ENCODE assay signal across 10 cellular contexts in the genomic region with DNA sequence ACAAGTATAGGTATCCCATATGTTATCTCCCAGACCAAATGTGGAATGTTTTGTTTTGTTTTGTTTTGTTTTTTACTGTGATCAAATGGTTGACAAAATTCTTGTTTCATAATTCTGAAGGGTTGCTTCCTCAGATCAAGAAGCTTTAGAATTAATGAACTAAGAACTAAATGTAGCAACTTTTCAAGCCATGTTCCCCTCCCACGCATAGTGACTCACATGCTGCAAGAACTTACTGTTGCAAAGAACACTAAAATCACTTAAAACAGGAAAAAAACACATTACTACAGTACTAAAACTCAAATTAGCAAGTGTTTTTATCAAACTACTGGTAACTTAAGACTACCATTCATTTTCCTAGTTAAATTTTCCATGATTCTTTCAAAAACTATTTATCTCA. TPM values are rescaled to one million over a fixed set of nuclear protein-coding genes. Genes with fewer than 3 reads are reported as not detected.
DNase-seq lines count a peak whose midpoint lies in the region; ATAC-seq, FAIRE-seq and TF ChIP-seq lines count a peak whose summit lies in the region.
"Had no signal": no experiment of that assay in that cellular context is flagged by ENCODE, and none has a peak within 500 bp of the region (broad histone marks: within the 10 kb centered on the region; RNA-seq: fewer than 3 reads in every experiment).

No MANE protein-coding gene starts in this region.

- H3K4me3 ChIP-seq in AG09309 (ENCODE audit: control insufficient read depth, low read depth, low read length): no peak overlapping the region
- H3K4me3 ChIP-seq in left lung: no peak overlapping the region

- no peaks in the 10 kb centered on the region for H3K9me3 Mint-ChIP-seq in activated naive CD8-positive, alpha-beta T cell treated with anti-CD3 and anti-CD28 coated beads for 36 hours
- H3K9me3 Mint-ChIP-seq: naive B cell had no signal

- H3K4me3 Mint-ChIP-seq in activated naive CD8-positive, alpha-beta T cell treated with anti-CD3 and anti-CD28 coated beads for 36 hours: no peak overlapping the region
- H3K4me3 Mint-ChIP-seq: naive B cell had no signal

- intact Hi-C loops in left lung (cut with DNase I): no loop called here

- H3K36me3 ChIP-seq in left lung: peaks cover 0 to 51% of the 10 kb centered on the region in 2 donors

- H3K4me1 ChIP-seq in left lung: peaks cover 13 to 14% of the 10 kb centered on the region in 2 donors

- H3K9me3 ChIP-seq in left lung: no peaks in the 10 kb centered on the region

- peaks cover 9% of the 10 kb centered on the region for H3K36me3 Mint-ChIP-seq in activated naive CD8-positive, alpha-beta T cell treated with anti-CD3 and anti-CD28 coated beads for 36 hours
- H3K36me3 Mint-ChIP-seq: naive B cell had no signal

- FAIRE-seq in GM12892 (lab: Jason Lieb, UNC): peak; percentile 40

- ATAC-seq in left lung (peak; percentile 54), HG02610 (IDR thresholded peaks at IDR 0.05; ENCODE audit: unreplicated experiment) (no peak), GM18868 (IDR thresholded peaks at IDR 0.05; ENCODE audit: unreplicated experiment) (no peak), GM19455 (IDR thresholded peaks at IDR 0.05; ENCODE audit: unreplicated experiment) (no peak)

- H3K27me3 ChIP-seq in left lung: no peaks in the 10 kb centered on the region

- DNase-seq in AG09309 (ENCODE audit: low read depth) (peak; percentile 69), GM12892 (ENCODE audit: insufficient read length) (no peak), left lung (peak in 1 of 2 donors; percentile 41), NCI-H2107 treated with DMSO at 0.1 percent for 48 hours (lab: John Stamatoyannopoulos, UW; ENCODE audit: unreplicated experiment) (no peak)
- DNase-seq in activated naive CD8-positive, alpha-beta T cell treated with anti-CD3 and anti-CD28 coated beads for 36 hours: no peak
- DNase-seq: GDM1, naive B cell had no signal

- TF ChIP-seq CTCF in AG09309 (IDR thresholded peaks at IDR 0.05; ENCODE audit: control insufficient read depth, insufficient read depth, low read depth, low read length, missing control alignments) (no peak), left lung (IDR thresholded peaks at IDR 0.05) (no peak)

- H3K27ac ChIP-seq in left lung: peak overlapping the region in 1 of 2 donors; percentile 3

- H3K4me1 Mint-ChIP-seq in activated naive CD8-positive, alpha-beta T cell treated with anti-CD3 and anti-CD28 coated beads for 36 hours: peaks cover 17% of the 10 kb centered on the region
- H3K4me1 Mint-ChIP-seq: naive B cell had no signal

- no peaks in the 10 kb centered on the region for H3K27me3 Mint-ChIP-seq in activated naive CD8-positive, alpha-beta T cell treated with anti-CD3 and anti-CD28 coated beads for 36 hours

- peak overlapping the region; percentile 12 for H3K27ac Mint-ChIP-seq in activated naive CD8-positive, alpha-beta T cell treated with anti-CD3 and anti-CD28 coated beads for 36 hours
- H3K27ac Mint-ChIP-seq: naive B cell had no signal

- TF ChIP-seq POLR2A in GM12892 (IDR thresholded peaks at IDR 0.05; ENCODE audit: low read depth, low read length): no peak

RNA-seq across cellular contexts. Expression of a gene that starts 30.6 kb away (rescaled TPM):
- 24.0 TPM for polyA plus RNA-seq in GM12892 (2012; ENCODE audit: missing spikeins)
- 10 to 100 TPM; 50.6 to 52.2 TPM for total RNA-seq in activated naive CD8-positive, alpha-beta T cell treated with anti-CD3 and anti-CD28 coated beads for 36 hours
- total RNA-seq in left lung: 10 to 100 TPM; 44.2 to 51.6 TPM
